21 cellular contexts compared by ENCODE assay signal in the genomic region with DNA sequence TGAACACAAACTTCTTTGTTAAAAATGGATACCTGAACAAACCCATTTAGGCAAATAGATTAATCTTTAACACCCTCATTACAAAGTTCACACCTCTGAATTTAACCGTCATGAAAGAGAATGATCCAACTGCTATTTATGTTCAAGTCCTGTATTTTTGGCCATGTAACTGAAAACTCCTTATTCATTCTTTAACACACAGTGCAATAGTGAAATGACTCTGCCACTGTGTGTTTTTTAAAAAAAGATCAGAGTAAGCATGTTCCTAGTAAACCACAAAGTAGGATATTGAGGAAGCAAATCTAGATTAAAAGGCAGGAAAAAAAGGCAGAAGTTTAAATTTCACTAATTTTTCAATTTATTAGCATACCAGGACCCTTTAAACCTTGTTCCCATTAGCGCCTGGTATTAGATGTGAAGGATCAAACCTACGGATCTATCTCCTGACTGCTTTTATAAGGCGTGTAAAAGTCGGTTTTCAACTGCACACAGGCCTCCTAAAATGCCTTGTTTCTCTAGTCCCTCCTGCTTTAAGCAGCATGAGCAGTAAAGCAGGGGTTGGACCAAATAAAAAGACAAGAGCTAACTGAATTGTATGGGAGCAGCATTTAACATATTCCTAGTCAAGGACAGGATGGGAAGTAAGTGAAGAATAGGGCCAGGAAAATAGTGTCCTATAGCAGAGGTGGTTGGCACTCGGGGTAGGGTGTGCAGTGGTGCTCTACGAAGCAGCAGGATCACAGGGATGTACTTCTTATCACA. TPM values are rescaled to one million over a fixed set of nuclear protein-coding genes. Genes with fewer than 3 reads are reported as not detected.
DNase-seq lines count a peak whose midpoint lies in the region; ATAC-seq, FAIRE-seq and TF ChIP-seq lines count a peak whose summit lies in the region.
"Had no signal": no experiment of that assay in that cellular context is flagged by ENCODE, and none has a peak within 500 bp of the region (broad histone marks: within the 10 kb centered on the region; RNA-seq: fewer than 3 reads in every experiment).

No MANE protein-coding gene starts in this region.

- H3K79me2 ChIP-seq in K562 (ENCODE audit: control insufficient read depth, insufficient read depth, low read length), result no peaks in the 10 kb centered on the region

- no peak for TF ChIP-seq RAD21 in K562 (CRISPR knock-in tag; conservative IDR thresholded peaks at IDR 0.05 in 1 of 2, IDR thresholded peaks at IDR 0.05 in 1 of 2)

- peak overlapping the region; percentile 31 for H3K27ac ChIP-seq in cardiac muscle cell
- no peak overlapping the region for H3K27ac ChIP-seq in heart right ventricle
- H3K27ac ChIP-seq in K562 (ENCODE audit: extremely low read depth, low read depth, low read length), result no peak overlapping the region
- peak overlapping the region; percentile 33 for H3K27ac ChIP-seq in mesodermal cell (ENCODE audit: low read depth, low read length, severe bottlenecking)
- H3K27ac ChIP-seq: C4-2B, left ventricle myocardium inferior, vagina had no signal

- TF ChIP-seq CTCF in cardiac muscle cell (IDR thresholded peaks at IDR 0.05; ENCODE audit: low read depth, low read length) (no peak), heart right ventricle (IDR thresholded peaks at IDR 0.05) (no peak), K562 (IDR thresholded peaks at IDR 0.05 in 2 of 3, conservative IDR thresholded peaks at IDR 0.05 in 1 of 3; ENCODE audit: insufficient read depth in 2 of 3, low read depth in 1 of 3, low read length in 3 of 3) (no peak)

- no peak for TF ChIP-seq POLR2A in K562 (conservative IDR thresholded peaks at IDR 0.05)

- 86 to 87% methylated on average over 7 of the region's 7 CpGs for WGBS in heart right ventricle, 2 donors
- WGBS in K562 (ENCODE audit: insufficient coverage, low coverage, missing lambda C conversion rate), result 93% methylated on average over 7 of the region's 7 CpGs
- WGBS in mesodermal cell (ENCODE audit: insufficient coverage in 2 of 2), 2 experiments, result 94 to 96% methylated on average over 2 of the region's 7 CpGs

- intact Hi-C loops in heart right ventricle (cut with DNase I), result loop anchor here in 1 of 10 donors (10.0 kb wide), 1 partner anchor 122 kb away; no protein-coding TSS in a partner anchor
- intact Hi-C loops in K562 (cut with micrococcal nuclease), result no loop called here

- no peaks in the 10 kb centered on the region for H3K9me1 ChIP-seq in K562 (ENCODE audit: control insufficient read depth, insufficient read depth, low read length)

- TF ChIP-seq EP300 in K562 (IDR thresholded peaks at IDR 0.05; ENCODE audit: low read length), result no peak

- no peak for ATAC-seq in heart right ventricle
- ATAC-seq in K562, result no peak

- POLR2A ChIA-PET in K562 (lab: Yijun Ruan, JAX), result no interaction called here

- H3K9ac ChIP-seq in K562 (ENCODE audit: insufficient read depth in 1 of 2, low read depth in 2 of 2, low read length in 2 of 2), result no peak overlapping the region

- H3K4me1 ChIP-seq in cardiac muscle cell (ENCODE audit: low read depth) (no peaks in the 10 kb centered on the region), heart right ventricle (peaks cover 0 to 9% (median 0%) of the 10 kb centered on the region in 9 donors), K562 (replicated peaks in 1 of 2; ENCODE audit: control insufficient read depth in 2 of 2, insufficient read depth in 2 of 2, low read length in 2 of 2) (no peaks in the 10 kb centered on the region), mesodermal cell (ENCODE audit: control insufficient read depth, insufficient read depth, low read length, poor library complexity, severe bottlenecking) (no peaks in the 10 kb centered on the region)
- H3K4me1 ChIP-seq: left ventricle myocardium inferior had no signal

- H3K36me3 ChIP-seq in cardiac muscle cell (peaks cover 64% of the 10 kb centered on the region), heart right ventricle (peaks cover 0 to 85% (median 55%) of the 10 kb centered on the region in 9 donors), K562 (ENCODE audit: control insufficient read depth, insufficient read depth, low read length) (peaks cover 74% of the 10 kb centered on the region), mesodermal cell (ENCODE audit: control insufficient read depth, insufficient read depth, low read length) (peaks cover 87% of the 10 kb centered on the region)

- H4K20me1 ChIP-seq in K562 (replicated peaks; ENCODE audit: control insufficient read depth, insufficient read depth, low read length), result no peaks in the 10 kb centered on the region

- no peak overlapping the region for H3K4me2 ChIP-seq in K562 (ENCODE audit: insufficient read depth, low read length)

- no peak overlapping the region for H3K4me3 ChIP-seq in cardiac muscle cell
- no peak overlapping the region for H3K4me3 ChIP-seq in heart right ventricle
- H3K4me3 ChIP-seq in K562, result no peak overlapping the region
- H3K4me3 ChIP-seq in mesodermal cell (ENCODE audit: extremely low read depth, insufficient read depth, low read length, poor library complexity, severe bottlenecking), result no peak overlapping the region
- H3K4me3 ChIP-seq: left ventricle myocardium inferior, MG63, vagina had no signal

- BruUV-seq in K562 (replicated peaks; lab: Mats Ljungman, UMichigan), result no TSS peak

- H3K9me3 ChIP-seq in cardiac muscle cell (ENCODE audit: low read depth) (no peaks in the 10 kb centered on the region), heart right ventricle (no peaks in the 10 kb centered on the region), K562 (replicated peaks; ENCODE audit: control insufficient read depth, insufficient read depth, low read depth, low read length) (no peaks in the 10 kb centered on the region), mesodermal cell (ENCODE audit: control insufficient read depth, low read length) (no peaks in the 10 kb centered on the region)
- H3K9me3 ChIP-seq: left ventricle myocardium inferior, MG63, vagina had no signal

- no peak for DNase-seq in cardiac muscle cell (ENCODE audit: low read depth in 1 of 2, low spot score in 1 of 2)
- no peak for DNase-seq in heart right ventricle
- DNase-seq in K562 (ENCODE audit: extremely low read depth in 1 of 4, low spot score in 3 of 4), result no peak
- no peak for DNase-seq in NCI-H226
- DNase-seq in amniotic stem cell (lab: John Stamatoyannopoulos, UW), result no peak
- no peak for DNase-seq in NCI-H1694 treated with DMSO at 0.1 percent for 48 hours (lab: John Stamatoyannopoulos, UW)
- DNase-seq in NCI-H82 (lab: John Stamatoyannopoulos, UW), result no peak
- DNase-seq: activated CD4-positive, alpha-beta T cell treated with anti-CD3 and anti-CD28 coated beads, Interleukin-2, amount 50 U/mL, for 48 hours; activated naive CD4-positive, alpha-beta T cell treated with anti-CD3 and anti-CD28 coated beads, Interleukin-2, amount 10 ng/mL, durations not matched to agents 7 days and 5 days; DMS 273 treated with DMSO at 0.1 percent for 48 hours; left ventricle myocardium inferior; MG63; NCI-H2171 treated with DMSO at 0.1 percent for 48 hours; NCI-H748 treated with DMSO at 0.1 percent for 48 hours; Right ventricle myocardium superior; stimulated activated CD8-positive, alpha-beta memory T cell treated with anti-CD3 and anti-CD28 coated beads, Interleukin-4, amount 100 ng/mL, for 48 hours had no signal

- H2AFZ ChIP-seq in K562 (ENCODE audit: low read depth, low read length), result no peak overlapping the region

- in situ Hi-C loops in K562 (cut with MboI), result no loop called here

- CTCF ChIA-PET in K562 (lab: Yijun Ruan, JAX; ENCODE audit: low intra/inter-chr PET ratio), result no interaction called here

- H3K27me3 ChIP-seq in cardiac muscle cell (no peaks in the 10 kb centered on the region), heart right ventricle (no peaks in the 10 kb centered on the region), K562 (ENCODE audit: control insufficient read depth in 2 of 2, insufficient read depth in 2 of 2, low read length in 2 of 2) (no peaks in the 10 kb centered on the region)
- H3K27me3 ChIP-seq: MG63, vagina had no signal

- FAIRE-seq in K562 (lab: Jason Lieb, UNC), result no peak
- FAIRE-seq: colon, endometrium had no signal

RNA-seq across cellular contexts. Expression of a gene that starts 33.4 kb away (rescaled TPM):
- 100 and 175 TPM in 2 replicates for total RNA-seq in cardiac muscle cell
- 47.0 and 80.9 TPM in 2 replicates for polyA plus RNA-seq in cardiac muscle cell
- 100 to 1,000 TPM; 174 to 245 (median 211) TPM for total RNA-seq in heart right ventricle
- 100 to 1,000 TPM in 1 of 2 donors, 10 to 100 TPM in 1; 31.8 to 107 TPM for polyA plus RNA-seq in heart right ventricle
- total RNA-seq in K562 (2011; cell fraction: chromatin; rRNA removed; ENCODE audit: low replicate concordance), result 27.6 and 204 TPM in 2 replicates
- total RNA-seq in K562 (2011; cell fraction: nucleolus; rRNA removed), result 10.8 and 27.2 TPM in 2 replicates
- 57.1 and 92.6 TPM in 2 replicates for total RNA-seq in K562 (2011; cell fraction: nucleoplasm; rRNA removed)
- total RNA-seq in K562 (2014; rRNA removed), result 81.9 and 87.5 TPM in 2 replicates
- total RNA-seq in K562 (2014; rRNA removed; fragmentation: Illumina TruSeq; extraction: Trizol), result 232 and 280 TPM in 2 replicates
- total RNA-seq in K562 (2015; rRNA removed; fragmentation: Illumina TruSeq; extraction: Trizol), result 236 and 244 TPM in 2 replicates
- total RNA-seq in K562 (2021), result 201 and 216 TPM in 2 replicates
- 117 and 149 TPM in 2 replicates for polyA plus RNA-seq in K562 (2011; rRNA removed)
- polyA plus RNA-seq in K562 (2011; cell fraction: cytosol; rRNA removed), result 32.1 and 83.7 TPM in 2 replicates
- 19.9 and 37.5 TPM in 2 replicates for polyA plus RNA-seq in K562 (2011; cell fraction: nucleus; rRNA removed)
- 80.3 and 120 TPM in 2 replicates for polyA plus RNA-seq in K562 (2012)
- 167 and 177 TPM in 2 replicates for polyA plus RNA-seq in K562 (2014; fragmentation: Illumina TruSeq; extraction: Trizol)
- polyA plus RNA-seq in K562 (2014; fragmentation: Nextera tagmentation; extraction: Ambion mirVana), result 10 to 100 TPM; 66.7 to 83.4 TPM
- 94.4 and 95.1 TPM in 2 replicates for polyA plus RNA-seq in K562 (2014; rRNA removed)
- polyA minus RNA-seq in K562 (2011; rRNA and poly(A)+ RNA removed), result 303 and 322 TPM in 2 replicates
- 85.8 and 115 TPM in 2 replicates for polyA minus RNA-seq in K562 (2011; cell fraction: cytosol; rRNA and poly(A)+ RNA removed)
- polyA minus RNA-seq in K562 (2011; cell fraction: nucleus; rRNA and poly(A)+ RNA removed), result 23.7 and 70.9 TPM in 2 replicates
- polyA plus RNA-seq in mesodermal cell (2013, experiment 1 of 2), result 183 TPM
- 218 TPM for polyA plus RNA-seq in mesodermal cell (2013, experiment 2 of 2)

RNA-seq across cellular contexts. Expression of a gene that starts 36.2 kb away (rescaled TPM):
- total RNA-seq in cardiac muscle cell, result 4.9 and 10.4 TPM in 2 replicates
- 3.8 and 7.8 TPM in 2 replicates for polyA plus RNA-seq in cardiac muscle cell
- 1 to 10 TPM; 1.4 to 7.9 (median 2.2) TPM for total RNA-seq in heart right ventricle
- 1 to 10 TPM; 1.8 to 4.5 TPM for polyA plus RNA-seq in heart right ventricle
- total RNA-seq in K562 (2011; cell fraction: chromatin; rRNA removed; ENCODE audit: low replicate concordance), result 7.0 and 13.6 TPM in 2 replicates
- total RNA-seq in K562 (2011; cell fraction: nucleolus; rRNA removed), result 10.5 and 12.5 TPM in 2 replicates
- total RNA-seq in K562 (2011; cell fraction: nucleoplasm; rRNA removed), result 8.7 and 12.1 TPM in 2 replicates
- 1.5 and 2.8 TPM in 2 replicates for total RNA-seq in K562 (2014; rRNA removed)
- 0.87 and 1.1 TPM in 2 replicates for total RNA-seq in K562 (2014; rRNA removed; fragmentation: Illumina TruSeq; extraction: Trizol)
- total RNA-seq in K562 (2015; rRNA removed; fragmentation: Illumina TruSeq; extraction: Trizol), result 0.60 and 0.83 TPM in 2 replicates
- total RNA-seq in K562 (2021), result 2.5 and 3.0 TPM in 2 replicates
- 3.3 and 3.5 TPM in 2 replicates for polyA plus RNA-seq in K562 (2011; rRNA removed)
- 2.7 and 5.8 TPM in 2 replicates for polyA plus RNA-seq in K562 (2011; cell fraction: cytosol; rRNA removed)
- 11.2 and 15.9 TPM in 2 replicates for polyA plus RNA-seq in K562 (2011; cell fraction: nucleus; rRNA removed)
- 1.4 and 4.0 TPM in 2 replicates for polyA plus RNA-seq in K562 (2012)
- polyA plus RNA-seq in K562 (2014; fragmentation: Illumina TruSeq; extraction: Trizol), result 1.3 and 1.7 TPM in 2 replicates
- under 1 TPM; 0.06 to 0.10 TPM for polyA plus RNA-seq in K562 (2014; fragmentation: Nextera tagmentation; extraction: Ambion mirVana)
- 2.4 TPM in 2 replicates for polyA plus RNA-seq in K562 (2014; rRNA removed)
- 0.84 and 1.5 TPM in 2 replicates for polyA minus RNA-seq in K562 (2011; rRNA and poly(A)+ RNA removed)
- 1.3 and 1.8 TPM in 2 replicates for polyA minus RNA-seq in K562 (2011; cell fraction: cytosol; rRNA and poly(A)+ RNA removed)
- 2.4 and 2.8 TPM in 2 replicates for polyA minus RNA-seq in K562 (2011; cell fraction: nucleus; rRNA and poly(A)+ RNA removed)
- 6.6 TPM for polyA plus RNA-seq in mesodermal cell (2013, experiment 1 of 2)
- 7.6 TPM for polyA plus RNA-seq in mesodermal cell (2013, experiment 2 of 2)

RNA-seq across cellular contexts. Expression of a gene that starts 58.7 kb away (rescaled TPM):
- total RNA-seq in cardiac muscle cell (3.3 and 7.2 TPM in 2 replicates), heart right ventricle (10 to 100 TPM in 9 of 10 donors, 1 to 10 TPM in 1; 9.1 to 23.1 (median 16.3) TPM), K562 (2014; rRNA removed) (6.9 and 7.7 TPM in 2 replicates), K562 (2014; rRNA removed; fragmentation: Illumina TruSeq; extraction: Trizol) (8.5 and 10.2 TPM in 2 replicates), K562 (2015; rRNA removed; fragmentation: Illumina TruSeq; extraction: Trizol) (9.9 and 11.5 TPM in 2 replicates), K562 (2021) (7.8 and 8.0 TPM in 2 replicates)
- polyA plus RNA-seq in cardiac muscle cell (6.5 and 15.2 TPM in 2 replicates), heart right ventricle (10 to 100 TPM in 1 of 2 donors, 1 to 10 TPM in 1; 5.6 to 10.4 TPM), K562 (2011; rRNA removed) (9.9 and 17.6 TPM in 2 replicates), K562 (2014; fragmentation: Illumina TruSeq; extraction: Trizol) (11.1 and 13.9 TPM in 2 replicates), K562 (2014; fragmentation: Nextera tagmentation; extraction: Ambion mirVana) (1 to 10 TPM; 6.3 to 7.5 TPM), K562 (2014; rRNA removed) (7.2 and 10.8 TPM in 2 replicates)
- 9.7 and 12.5 TPM in 2 replicates for total RNA-seq in K562 (2011; cell fraction: chromatin; rRNA removed; ENCODE audit: low replicate concordance)
- 7.2 and 7.7 TPM in 2 replicates for total RNA-seq in K562 (2011; cell fraction: nucleolus; rRNA removed)
- 8.9 and 11.8 TPM in 2 replicates for total RNA-seq in K562 (2011; cell fraction: nucleoplasm; rRNA removed)
- polyA plus RNA-seq in K562 (2011; cell fraction: cytosol; rRNA removed), result 11.0 and 14.5 TPM in 2 replicates
- polyA plus RNA-seq in K562 (2011; cell fraction: nucleus; rRNA removed), result 7.4 and 13.4 TPM in 2 replicates
- 11.1 and 11.3 TPM in 2 replicates for polyA plus RNA-seq in K562 (2012)
- 6.1 and 11.9 TPM in 2 replicates for polyA minus RNA-seq in K562 (2011; rRNA and poly(A)+ RNA removed)
- 3.5 and 7.2 TPM in 2 replicates for polyA minus RNA-seq in K562 (2011; cell fraction: cytosol; rRNA and poly(A)+ RNA removed)
- polyA minus RNA-seq in K562 (2011; cell fraction: nucleus; rRNA and poly(A)+ RNA removed), result 4.1 and 4.8 TPM in 2 replicates
- polyA plus RNA-seq in mesodermal cell (2013, experiment 1 of 2), result 6.9 TPM
- 7.6 TPM for polyA plus RNA-seq in mesodermal cell (2013, experiment 2 of 2)

Comparison
In these comparisons a context has a peak if more than half of its experiments do, and no peak if none do; other contexts are left out.
1. H3K27ac ChIP-seq: peak in cardiac muscle cell (single experiment) and mesodermal cell (single experiment); none in heart right ventricle (0 of 10) and K562 (single experiment).